In genomic region chr9:135592625-135593024, GRCh38 we compare ENCODE assay signal across 1 cellular context.
TF ChIP-seq lines count a peak whose summit lies in the region.

No MANE protein-coding gene starts in this region.

TF ChIP-seq in HepG2, 621 proteins besides CTCF, POLR2A, EP300 and RAD21:
- TF ChIP-seq TIGD3 (CRISPR knock-in tag; IDR thresholded peaks at IDR 0.05; ENCODE audit: borderline replicate concordance) (no peak), IKZF1 (IDR thresholded peaks at IDR 0.05) (no peak), BRCA1 (CRISPR knock-in tag; IDR thresholded peaks at IDR 0.05) (no peak), GPN1 (CRISPR knock-in tag; IDR thresholded peaks at IDR 0.05; ENCODE audit: borderline replicate concordance) (no peak), SAFB2 (CRISPR knock-in tag; IDR thresholded peaks at IDR 0.05; ENCODE audit: borderline replicate concordance, low read depth) (no peak), FUBP1 (CRISPR knock-in tag; IDR thresholded peaks at IDR 0.05; ENCODE audit: borderline replicate concordance) (no peak), RFXAP (CRISPR knock-in tag; IDR thresholded peaks at IDR 0.05; ENCODE audit: borderline replicate concordance) (no peak), IKZF4 (CRISPR knock-in tag; IDR thresholded peaks at IDR 0.05; ENCODE audit: borderline replicate concordance, low read depth, not compliant biosample characterization) (no peak), FOXJ3 (CRISPR knock-in tag; IDR thresholded peaks at IDR 0.05; ENCODE audit: borderline replicate concordance) (no peak), GMEB1 (CRISPR knock-in tag; IDR thresholded peaks at IDR 0.05; ENCODE audit: borderline replicate concordance) (no peak), MAZ (IDR thresholded peaks at IDR 0.05; ENCODE audit: borderline replicate concordance, low read depth, low read length) (no peak), MAZ (CRISPR knock-in tag; IDR thresholded peaks at IDR 0.05; ENCODE audit: low read depth) (no peak), DR1 (CRISPR knock-in tag; IDR thresholded peaks at IDR 0.05) (no peak), LCORL (IDR thresholded peaks at IDR 0.05) (no peak), LCORL (CRISPR knock-in tag; IDR thresholded peaks at IDR 0.05) (no peak), SKI (IDR thresholded peaks at IDR 0.05; ENCODE audit: partially characterized antibody) (no peak), ZNF382 (CRISPR knock-in tag; IDR thresholded peaks at IDR 0.05; ENCODE audit: borderline replicate concordance) (no peak), GABPA (IDR thresholded peaks at IDR 0.05; ENCODE audit: low read depth, low read length) (no peak), GABPA (CRISPR knock-in tag; IDR thresholded peaks at IDR 0.05; ENCODE audit: low read depth) (no peak), ZNF589 (CRISPR knock-in tag; conservative IDR thresholded peaks at IDR 0.05) (no peak), SMAD3 (CRISPR knock-in tag; IDR thresholded peaks at IDR 0.05) (no peak)
- TF ChIP-seq, protein P1, sequence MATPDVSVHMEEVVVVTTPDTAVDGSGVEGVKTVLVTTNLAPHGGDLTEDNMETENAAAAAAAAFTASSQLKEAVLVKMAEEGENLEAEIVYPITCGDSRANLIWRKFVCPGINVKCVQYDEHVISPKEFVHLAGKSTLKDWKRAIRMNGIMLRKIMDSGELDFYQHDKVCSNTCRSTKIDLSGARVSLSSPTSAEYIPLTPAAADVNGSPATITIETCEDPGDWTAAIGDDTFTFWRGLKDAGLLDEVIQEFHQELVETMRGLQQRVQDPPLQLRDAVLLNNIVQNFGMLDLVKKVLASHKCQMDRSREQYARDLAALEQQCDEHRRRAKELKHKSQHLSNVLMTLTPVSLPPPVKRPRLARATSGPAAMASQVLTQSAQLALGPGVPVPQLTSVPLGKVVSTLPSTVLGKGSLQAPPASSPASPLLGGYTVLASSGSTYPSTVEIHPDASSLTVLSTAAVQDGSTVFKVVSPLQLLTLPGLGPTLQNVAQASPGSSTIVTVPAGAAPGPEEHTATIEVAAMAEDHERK (CRISPR knock-in tag; IDR thresholded peaks at IDR 0.05; ENCODE audit: low read depth) = no peak
- TF ChIP-seq, protein P2, sequence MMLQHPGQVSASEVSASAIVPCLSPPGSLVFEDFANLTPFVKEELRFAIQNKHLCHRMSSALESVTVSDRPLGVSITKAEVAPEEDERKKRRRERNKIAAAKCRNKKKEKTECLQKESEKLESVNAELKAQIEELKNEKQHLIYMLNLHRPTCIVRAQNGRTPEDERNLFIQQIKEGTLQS (CRISPR knock-in tag; IDR thresholded peaks at IDR 0.05) = no peak
